In the genomic region with DNA sequence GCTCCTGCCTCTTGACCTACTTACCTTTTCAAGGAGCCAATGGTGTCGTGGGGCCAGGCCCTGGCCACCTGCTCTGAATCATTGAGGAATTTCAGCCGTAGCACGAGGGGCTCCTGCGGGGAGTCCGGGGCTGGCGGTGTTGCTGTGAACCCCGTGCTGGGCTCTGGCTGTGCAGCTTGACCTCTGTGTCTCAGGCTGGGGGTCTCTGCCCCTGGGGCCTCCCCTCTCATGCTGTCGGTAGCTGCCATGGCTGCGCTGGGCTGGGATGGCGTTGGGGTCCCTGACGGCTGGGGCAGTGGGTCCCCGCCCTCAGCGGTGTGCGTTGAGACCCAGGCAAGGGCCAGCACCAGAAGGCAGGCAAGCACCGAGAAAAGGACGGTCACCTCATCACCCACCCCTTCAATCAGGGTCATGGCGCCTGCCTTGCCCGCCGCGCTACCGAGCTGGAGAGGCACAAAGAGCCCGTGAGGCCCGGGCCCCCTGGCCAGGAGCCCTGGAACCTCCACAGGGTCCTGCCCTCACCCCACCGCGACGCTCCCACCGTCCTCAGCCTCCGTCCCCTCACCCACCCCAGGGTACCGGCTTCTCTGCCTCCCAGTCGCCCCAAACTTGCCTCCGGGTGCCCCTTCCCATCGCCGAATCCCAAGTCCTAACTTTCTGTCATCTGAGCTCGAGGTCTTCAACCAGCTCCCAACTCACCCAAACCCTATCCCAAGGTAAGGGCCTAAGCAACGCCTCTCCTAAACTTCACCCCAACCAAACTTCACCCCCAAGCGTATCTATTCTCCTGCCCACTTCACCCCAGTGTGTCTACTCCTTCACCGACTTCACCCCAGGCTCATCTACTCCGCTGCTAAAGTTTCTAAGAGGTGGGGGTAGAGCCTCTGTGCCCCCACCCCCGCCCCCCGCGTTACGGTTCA, we compare ENCODE assay signal across 1 cellular context.
TF ChIP-seq lines count a peak whose summit lies in the region.

No MANE protein-coding gene starts in this region.

TF ChIP-seq in liver, 16 proteins besides CTCF, POLR2A, EP300 and RAD21 (continued from another document):
- TF ChIP-seq YY1 (IDR thresholded peaks at IDR 0.05) (no peak), GABPA (IDR thresholded peaks at IDR 0.05 in 1 of 2, conservative IDR thresholded peaks at IDR 0.05 in 1 of 2) (no peak), HNF4G (IDR thresholded peaks at IDR 0.05) (no peak), RXRA (IDR thresholded peaks at IDR 0.05) (no peak), EGR1 (IDR thresholded peaks at IDR 0.05; ENCODE audit: low read depth in 2 of 2) (no peak), TAF1 (conservative IDR thresholded peaks at IDR 0.05) (no peak), JUND (IDR thresholded peaks at IDR 0.05) (no peak)
